8 cellular contexts compared by ENCODE assay signal in genomic region chr6:5079692-5080091, GRCh38. TPM values are rescaled to one million over a fixed set of nuclear protein-coding genes. Genes with fewer than 3 reads are reported as not detected.
"Had no signal": no experiment of that assay in that cellular context is flagged by ENCODE, and none has a peak within 500 bp of the region (broad histone marks: within the 10 kb centered on the region; RNA-seq: fewer than 3 reads in every experiment).

No MANE protein-coding gene starts in this region.

- H3K4me3 ChIP-seq: K562 had no signal

- H3K27ac ChIP-seq: HL-60, KMS-11 had no signal

- FAIRE-seq: HTR-8/SVneo, K562 had no signal

- H3K4me2 ChIP-seq: KMS-11 had no signal

- H3K9ac ChIP-seq: KMS-11 had no signal

- ATAC-seq: K562 had no signal

- DNase-seq: IMR-90, KBM-7, KG1 had no signal

RNA-seq across cellular contexts. Expression of gene PPP1R3G, which starts 5.4 kb away (rescaled TPM):
- total RNA-seq: HT1080 had no signal
